10 cellular contexts compared by ENCODE assay signal in the genomic region with DNA sequence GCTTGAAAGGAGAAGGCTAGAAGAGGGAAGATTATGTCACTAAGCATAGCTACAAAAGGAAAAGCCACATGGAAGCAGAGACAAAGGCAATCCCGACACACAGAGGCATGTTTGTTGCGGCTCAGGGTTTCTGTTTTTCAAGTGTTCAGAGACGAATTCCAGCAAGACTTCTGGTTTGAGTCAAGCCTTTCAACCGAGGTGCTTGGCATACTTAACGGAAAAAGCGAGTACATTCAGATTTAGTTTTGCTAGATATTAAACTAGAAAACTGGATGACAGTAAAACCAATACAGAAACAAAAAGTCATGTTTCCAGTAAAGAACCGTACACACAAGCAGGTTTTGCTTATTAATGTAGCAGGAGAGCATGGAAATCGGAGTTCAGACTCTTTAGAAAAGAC. TPM values are rescaled to one million over a fixed set of nuclear protein-coding genes. Genes with fewer than 3 reads are reported as not detected.
DNase-seq lines count a peak whose midpoint lies in the region; ATAC-seq and TF ChIP-seq lines count a peak whose summit lies in the region.
"Had no signal": no experiment of that assay in that cellular context is flagged by ENCODE, and none has a peak within 500 bp of the region (broad histone marks: within the 10 kb centered on the region; RNA-seq: fewer than 3 reads in every experiment).

No MANE protein-coding gene starts in this region.

- H3K9ac ChIP-seq in trophoblast cell (ENCODE audit: low read length), result no peak overlapping the region

- H2BK120ac ChIP-seq in trophoblast cell (ENCODE audit: insufficient read depth, low read length, poor library complexity), result no peak overlapping the region

- peaks cover 33% of the 10 kb centered on the region for H3K4me1 Mint-ChIP-seq in activated T-helper 1 cell treated with anti-CD3 and anti-CD28 coated beads, Interleukin-12 subunit alpha, Interleukin-12 subunit beta, Interleukin-2, Interleukin-4 antibody, amounts not matched to agents 30 ng/mL and 10 ng/mL and 1 ng/mL, durations not matched to agents 14 hours and 24 hours and 36 hours (ENCODE audit: low read depth)
- H3K4me1 Mint-ChIP-seq: memory B cell had no signal

- peak overlapping the region; percentile 71 for H3K27ac ChIP-seq in trophoblast cell (ENCODE audit: low read depth, low read length)

- H3K4me3 Mint-ChIP-seq in activated T-helper 1 cell treated with anti-CD3 and anti-CD28 coated beads, Interleukin-12 subunit alpha, Interleukin-12 subunit beta, Interleukin-2, Interleukin-4 antibody, amounts not matched to agents 30 ng/mL and 10 ng/mL and 1 ng/mL, durations not matched to agents 14 hours and 24 hours and 36 hours, result peak overlapping the region; percentile 41
- H3K4me3 Mint-ChIP-seq: memory B cell had no signal

- TF ChIP-seq CTCF in fibroblast of pulmonary artery (IDR thresholded peaks at IDR 0.05; ENCODE audit: low read length, missing control alignments) (no peak), mucosa of descending colon (IDR thresholded peaks at IDR 0.05) (no peak)

- peak overlapping the region; percentile 82 for H3K27ac Mint-ChIP-seq in activated T-helper 1 cell treated with anti-CD3 and anti-CD28 coated beads, Interleukin-12 subunit alpha, Interleukin-12 subunit beta, Interleukin-2, Interleukin-4 antibody, amounts not matched to agents 30 ng/mL and 10 ng/mL and 1 ng/mL, durations not matched to agents 14 hours and 24 hours and 36 hours
- H3K27ac Mint-ChIP-seq: memory B cell had no signal

- peaks cover 33% of the 10 kb centered on the region for H3K36me3 Mint-ChIP-seq in activated T-helper 1 cell treated with anti-CD3 and anti-CD28 coated beads, Interleukin-12 subunit alpha, Interleukin-12 subunit beta, Interleukin-2, Interleukin-4 antibody, amounts not matched to agents 30 ng/mL and 10 ng/mL and 1 ng/mL, durations not matched to agents 14 hours and 24 hours and 36 hours (ENCODE audit: low read depth)

- H3K9me3 Mint-ChIP-seq in activated T-helper 1 cell treated with anti-CD3 and anti-CD28 coated beads, Interleukin-12 subunit alpha, Interleukin-12 subunit beta, Interleukin-2, Interleukin-4 antibody, amounts not matched to agents 30 ng/mL and 10 ng/mL and 1 ng/mL, durations not matched to agents 14 hours and 24 hours and 36 hours, result no peaks in the 10 kb centered on the region
- H3K9me3 Mint-ChIP-seq: memory B cell had no signal

- H3K4me3 ChIP-seq in HAP-1 (no peak overlapping the region), fibroblast of pulmonary artery (replicated peaks; ENCODE audit: low read depth, low read length) (peak overlapping the region; percentile 15), trophoblast cell (ENCODE audit: low read depth, low read length) (no peak overlapping the region), mucosa of descending colon (no peak overlapping the region)

- no peak overlapping the region for H2BK12ac ChIP-seq in trophoblast cell (ENCODE audit: low read length)

- no CpG with 5 or more reads among the region's 8 CpGs for WGBS in trophoblast cell (ENCODE audit: extremely low coverage, insufficient coverage, insufficient read length)

- no peak overlapping the region for H2AK5ac ChIP-seq in trophoblast cell (ENCODE audit: low read length)

- ATAC-seq in mucosa of descending colon, result no peak

- H3K79me1 ChIP-seq in trophoblast cell (ENCODE audit: low read length), result peaks cover 7% of the 10 kb centered on the region

- no peak overlapping the region for H3K14ac ChIP-seq in trophoblast cell (ENCODE audit: low read length)

- intact Hi-C loops in activated T-helper 1 cell treated with anti-CD3 and anti-CD28 coated beads, Interleukin-12 subunit alpha, Interleukin-12 subunit beta, Interleukin-2, Interleukin-4 antibody, amounts not matched to agents 30 ng/mL and 10 ng/mL and 1 ng/mL, durations not matched to agents 14 hours and 24 hours and 36 hours (cut with micrococcal nuclease), result loop anchor here (1.0 to 5.0 kb wide), 10 partner anchors 8 to 945 kb away; partner anchors contain the start of gene SIRT5
- intact Hi-C loops in mucosa of descending colon (cut with DNase I, micrococcal nuclease) (no loop called here), posterior cingulate gyrus (cut with DNase I) (no loop called here)

- no peak overlapping the region for H3K4ac ChIP-seq in trophoblast cell (ENCODE audit: low read depth, low read length)

- no peak overlapping the region for H2BK5ac ChIP-seq in trophoblast cell (ENCODE audit: low read depth, low read length, poor library complexity)

- H3K4me2 ChIP-seq in trophoblast cell (ENCODE audit: low read length), result peak overlapping the region; percentile 45

- no peaks in the 10 kb centered on the region for H3K27me3 Mint-ChIP-seq in activated T-helper 1 cell treated with anti-CD3 and anti-CD28 coated beads, Interleukin-12 subunit alpha, Interleukin-12 subunit beta, Interleukin-2, Interleukin-4 antibody, amounts not matched to agents 30 ng/mL and 10 ng/mL and 1 ng/mL, durations not matched to agents 14 hours and 24 hours and 36 hours (ENCODE audit: insufficient read depth)
- H3K27me3 Mint-ChIP-seq: memory B cell had no signal

- no peak overlapping the region for H3K23ac ChIP-seq in trophoblast cell (ENCODE audit: low read length)

- H3K36me3 ChIP-seq in HAP-1 (replicated peaks) (no peaks in the 10 kb centered on the region; the same call in 1 of the 2 replicates), trophoblast cell (ENCODE audit: control insufficient read depth in 1 of 2, insufficient read depth in 2 of 2, low read length in 2 of 2) (peaks cover 8 to 9% of the 10 kb centered on the region in 2 experiments), mucosa of descending colon (ENCODE audit: low read depth) (peaks cover 7% of the 10 kb centered on the region)

- no peak overlapping the region for H4K12ac ChIP-seq in trophoblast cell (ENCODE audit: low read depth, low read length)

- no peak overlapping the region for H3K18ac ChIP-seq in trophoblast cell (ENCODE audit: low read length)

- no peaks in the 10 kb centered on the region for H3K9me3 ChIP-seq in HAP-1
- no peaks in the 10 kb centered on the region for H3K9me3 ChIP-seq in trophoblast cell (ENCODE audit: insufficient read depth, low read depth, low read length)
- no peaks in the 10 kb centered on the region for H3K9me3 ChIP-seq in mucosa of descending colon

- H4K8ac ChIP-seq in trophoblast cell (ENCODE audit: low read depth, low read length), result no peak overlapping the region

- in situ Hi-C loops in HAP-1 (cut with MboI; ENCODE audit: low sequenced_read_pairs), result no loop called here

- H4K91ac ChIP-seq in trophoblast cell (ENCODE audit: low read depth, low read length), result no peak overlapping the region

- no peaks in the 10 kb centered on the region for H3K27me3 ChIP-seq in HAP-1 (ENCODE audit: low read depth)
- no peaks in the 10 kb centered on the region for H3K27me3 ChIP-seq in trophoblast cell (ENCODE audit: insufficient read depth, low read length)

- peaks cover 15% of the 10 kb centered on the region for H3K4me1 ChIP-seq in HAP-1
- H3K4me1 ChIP-seq in trophoblast cell (ENCODE audit: control insufficient read depth in 1 of 2, insufficient read depth in 2 of 2, low read length in 2 of 2), result peaks cover 4 to 9% of the 10 kb centered on the region in 2 experiments
- no peaks in the 10 kb centered on the region for H3K4me1 ChIP-seq in mucosa of descending colon (ENCODE audit: low read depth)

- no peak overlapping the region for H2AFZ ChIP-seq in trophoblast cell (ENCODE audit: insufficient read depth, low read length, poor library complexity)

- H3K79me2 ChIP-seq in trophoblast cell (ENCODE audit: control insufficient read depth, insufficient read depth, low read length, poor library complexity), result no peaks in the 10 kb centered on the region

- DNase-seq in HAP-1 (ENCODE audit: low spot score in 2 of 2), result peak; percentile 40 to 49
- DNase-seq in activated T-helper 1 cell treated with anti-CD3 and anti-CD28 coated beads, Interleukin-12 subunit alpha, Interleukin-12 subunit beta, Interleukin-2, Interleukin-4 antibody, amounts not matched to agents 30 ng/mL and 10 ng/mL and 1 ng/mL, durations not matched to agents 14 hours and 24 hours and 36 hours (ENCODE audit: low spot score), result no peak
- peak; percentile 63 for DNase-seq in fibroblast of pulmonary artery (ENCODE audit: low read depth)
- DNase-seq in trophoblast cell, result peak in 1 of 2 donors; percentile 8
- no peak for DNase-seq in mucosa of descending colon
- DNase-seq in NCI-H2171 treated with DMSO at 0.1 percent for 48 hours (lab: John Stamatoyannopoulos, UW), result no peak
- no peak for DNase-seq in inferior parietal cortex (ENCODE audit: extremely low spot score)
- no peak for DNase-seq in posterior cingulate gyrus
- DNase-seq: activated CD4-positive, alpha-beta T cell treated with anti-CD3 and anti-CD28 coated beads, Interleukin-2, amount 50 U/mL, for 1 hour had no signal

RNA-seq across cellular contexts. Expression of gene MCUR1, which starts 27.2 kb away (rescaled TPM):
- 37.8 and 40.2 TPM in 2 replicates for total RNA-seq in activated T-helper 1 cell treated with anti-CD3 and anti-CD28 coated beads, Interleukin-12 subunit alpha, Interleukin-12 subunit beta, Interleukin-2, Interleukin-4 antibody, amounts not matched to agents 30 ng/mL and 10 ng/mL and 1 ng/mL, durations not matched to agents 14 hours and 24 hours and 36 hours
- polyA plus RNA-seq in trophoblast cell (2013), result 23.3 and 24.2 TPM in 2 replicates
- 10 to 100 TPM; 26.2 to 45.4 (median 33.6) TPM for total RNA-seq in mucosa of descending colon

Comparison
In these comparisons a context has a peak if more than half of its experiments do, and no peak if none do; other contexts are left out.
1. DNase-seq: peak in HAP-1 (2 of 2) and fibroblast of pulmonary artery (single experiment); none in activated T-helper 1 cell treated with anti-CD3 and anti-CD28 coated beads, Interleukin-12 subunit alpha, Interleukin-12 subunit beta, Interleukin-2, Interleukin-4 antibody, amounts not matched to agents 30 ng/mL and 10 ng/mL and 1 ng/mL, durations not matched to agents 14 hours and 24 hours and 36 hours (single experiment), mucosa of descending colon (0 of 3), NCI-H2171 treated with DMSO at 0.1 percent for 48 hours (single experiment), inferior parietal cortex (single experiment) and posterior cingulate gyrus (0 of 10).